In the genomic region with DNA sequence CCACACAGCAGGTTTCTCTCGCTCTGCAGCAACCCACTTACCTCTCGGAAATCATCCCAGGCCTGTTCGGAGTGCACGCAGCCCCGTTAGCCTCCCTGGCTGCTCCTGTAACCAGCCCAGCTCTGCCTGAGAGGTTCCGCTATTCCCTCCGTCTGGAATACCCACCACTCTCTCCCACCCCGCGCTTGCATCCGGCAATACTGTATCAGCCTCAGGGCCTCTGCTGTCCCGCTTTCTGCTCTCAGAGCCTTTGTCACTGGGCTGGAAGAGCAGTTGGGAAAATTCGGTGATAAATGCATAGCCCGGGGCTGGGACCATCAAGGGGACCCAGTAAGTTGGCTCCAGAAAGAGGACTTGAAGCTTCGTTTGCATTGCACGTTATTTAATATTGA, we compare ENCODE assay signal across 8 cellular contexts. TPM values are rescaled to one million over a fixed set of nuclear protein-coding genes. Genes with fewer than 3 reads are reported as not detected.
DNase-seq lines count a peak whose midpoint lies in the region; ATAC-seq, FAIRE-seq and TF ChIP-seq lines count a peak whose summit lies in the region.

No MANE protein-coding gene starts in this region.

- peaks cover 18% of the 10 kb centered on the region for H3K4me1 Mint-ChIP-seq in activated T-helper 1 cell treated with anti-CD3 and anti-CD28 coated beads, Interleukin-12 subunit alpha, Interleukin-12 subunit beta, Interleukin-2, Interleukin-4 antibody, amounts not matched to agents 30 ng/mL and 10 ng/mL and 1 ng/mL, durations not matched to agents 14 hours and 24 hours and 36 hours (ENCODE audit: low read depth)

- H3K9me3 Mint-ChIP-seq in activated T-helper 1 cell treated with anti-CD3 and anti-CD28 coated beads, Interleukin-12 subunit alpha, Interleukin-12 subunit beta, Interleukin-2, Interleukin-4 antibody, amounts not matched to agents 30 ng/mL and 10 ng/mL and 1 ng/mL, durations not matched to agents 14 hours and 24 hours and 36 hours: no peaks in the 10 kb centered on the region

- no peak for ATAC-seq in GM19351 (IDR thresholded peaks at IDR 0.05; ENCODE audit: unreplicated experiment)

- H3K9me3 ChIP-seq in kidney (ENCODE audit: control insufficient read depth in 1 of 2, low read length in 2 of 2): no peaks in the 10 kb centered on the region
- no peaks in the 10 kb centered on the region for H3K9me3 ChIP-seq in tibial artery

- peak; percentile 60 for DNase-seq in activated CD8-positive, alpha-beta memory T cell treated with anti-CD3 and anti-CD28 coated beads for 24 hours
- no peak for DNase-seq in activated CD8-positive, alpha-beta memory T cell treated with anti-CD3 and anti-CD28 coated beads, Interleukin-2, amount 50 U/mL, for 48 hours
- no peak for DNase-seq in activated T-helper 1 cell treated with anti-CD3 and anti-CD28 coated beads, Interleukin-12 subunit alpha, Interleukin-12 subunit beta, Interleukin-2, Interleukin-4 antibody, amounts not matched to agents 30 ng/mL and 10 ng/mL and 1 ng/mL, durations not matched to agents 14 hours and 24 hours and 36 hours (ENCODE audit: low spot score)
- DNase-seq in kidney (no peak), tibial artery (no peak), inferior parietal cortex (ENCODE audit: extremely low spot score) (no peak), AG08395 (ENCODE audit: low spot score) (no peak)

- intact Hi-C loops in activated T-helper 1 cell treated with anti-CD3 and anti-CD28 coated beads, Interleukin-12 subunit alpha, Interleukin-12 subunit beta, Interleukin-2, Interleukin-4 antibody, amounts not matched to agents 30 ng/mL and 10 ng/mL and 1 ng/mL, durations not matched to agents 14 hours and 24 hours and 36 hours (cut with micrococcal nuclease): loop anchor here (2.0 kb wide), 1 partner anchor 14 kb away; no protein-coding TSS in a partner anchor
- intact Hi-C loops in kidney (cut with DNase I): no loop called here
- intact Hi-C loops in tibial artery (cut with DNase I; ENCODE audit: low total_unique reads): no loop called here

- H3K4me1 ChIP-seq in kidney (ENCODE audit: control insufficient read depth in 1 of 2, insufficient read depth in 1 of 2, low read depth in 1 of 2, low read length in 2 of 2) (peaks cover 8 to 10% of the 10 kb centered on the region in 2 donors), tibial artery (peaks cover 6 to 57% (median 42%) of the 10 kb centered on the region in 4 donors)

- H3K27ac ChIP-seq in kidney (ENCODE audit: low read depth in 2 of 2, low read length in 2 of 2) (peak overlapping the region; percentile 16 to 32), tibial artery (no peak overlapping the region)

- no peak for FAIRE-seq in kidney (lab: Jason Lieb, UNC)

- H3K4me3 ChIP-seq in kidney (ENCODE audit: low read length in 2 of 2) (peak overlapping the region; percentile 75 to 81), tibial artery (peak overlapping the region; percentile 43 to 57)

- no peaks in the 10 kb centered on the region for H3K36me3 Mint-ChIP-seq in activated T-helper 1 cell treated with anti-CD3 and anti-CD28 coated beads, Interleukin-12 subunit alpha, Interleukin-12 subunit beta, Interleukin-2, Interleukin-4 antibody, amounts not matched to agents 30 ng/mL and 10 ng/mL and 1 ng/mL, durations not matched to agents 14 hours and 24 hours and 36 hours (ENCODE audit: low read depth)

- H3K9ac ChIP-seq in kidney (ENCODE audit: low read length in 2 of 2): peak overlapping the region; percentile 46 to 63

- H3K36me3 ChIP-seq in kidney (ENCODE audit: control insufficient read depth in 1 of 2, insufficient read depth in 2 of 2, low read length in 2 of 2) (no peaks in the 10 kb centered on the region), tibial artery (no peaks in the 10 kb centered on the region)

- peak overlapping the region; percentile 86 for H3K27ac Mint-ChIP-seq in activated T-helper 1 cell treated with anti-CD3 and anti-CD28 coated beads, Interleukin-12 subunit alpha, Interleukin-12 subunit beta, Interleukin-2, Interleukin-4 antibody, amounts not matched to agents 30 ng/mL and 10 ng/mL and 1 ng/mL, durations not matched to agents 14 hours and 24 hours and 36 hours

- peaks cover 32% of the 10 kb centered on the region for H3K27me3 Mint-ChIP-seq in activated T-helper 1 cell treated with anti-CD3 and anti-CD28 coated beads, Interleukin-12 subunit alpha, Interleukin-12 subunit beta, Interleukin-2, Interleukin-4 antibody, amounts not matched to agents 30 ng/mL and 10 ng/mL and 1 ng/mL, durations not matched to agents 14 hours and 24 hours and 36 hours (ENCODE audit: insufficient read depth)

- H3K4me3 Mint-ChIP-seq in activated T-helper 1 cell treated with anti-CD3 and anti-CD28 coated beads, Interleukin-12 subunit alpha, Interleukin-12 subunit beta, Interleukin-2, Interleukin-4 antibody, amounts not matched to agents 30 ng/mL and 10 ng/mL and 1 ng/mL, durations not matched to agents 14 hours and 24 hours and 36 hours: peak overlapping the region; percentile 92

- H3K27me3 ChIP-seq in tibial artery: peaks cover 0 to 25% of the 10 kb centered on the region in 2 donors

- TF ChIP-seq CTCF in kidney (IDR thresholded peaks at IDR 0.05; ENCODE audit: borderline replicate concordance, extremely low read depth, insufficient read depth) (no peak), tibial artery (IDR thresholded peaks at IDR 0.05) (no peak)

RNA-seq across cellular contexts. Expression of a gene that starts 0.8 kb away (rescaled TPM):
- 0.57 and 0.83 TPM in 2 replicates for total RNA-seq in activated T-helper 1 cell treated with anti-CD3 and anti-CD28 coated beads, Interleukin-12 subunit alpha, Interleukin-12 subunit beta, Interleukin-2, Interleukin-4 antibody, amounts not matched to agents 30 ng/mL and 10 ng/mL and 1 ng/mL, durations not matched to agents 14 hours and 24 hours and 36 hours
- total RNA-seq in kidney: 3.7 TPM
- polyA plus RNA-seq in kidney (ENCODE audit: insufficient read depth, low read depth, low replicate concordance): 5.2 TPM

RNA-seq across cellular contexts. Expression of a gene that starts 31.8 kb away (rescaled TPM):
- total RNA-seq in activated T-helper 1 cell treated with anti-CD3 and anti-CD28 coated beads, Interleukin-12 subunit alpha, Interleukin-12 subunit beta, Interleukin-2, Interleukin-4 antibody, amounts not matched to agents 30 ng/mL and 10 ng/mL and 1 ng/mL, durations not matched to agents 14 hours and 24 hours and 36 hours: 3.2 and 5.3 TPM in 2 replicates
- 5.1 TPM for total RNA-seq in kidney
- 2.4 TPM for polyA plus RNA-seq in kidney (ENCODE audit: insufficient read depth, low read depth, low replicate concordance)

RNA-seq across cellular contexts. Expression of a gene that starts 52.5 kb away (rescaled TPM):
- 0.78 and 1.1 TPM in 2 replicates for total RNA-seq in activated T-helper 1 cell treated with anti-CD3 and anti-CD28 coated beads, Interleukin-12 subunit alpha, Interleukin-12 subunit beta, Interleukin-2, Interleukin-4 antibody, amounts not matched to agents 30 ng/mL and 10 ng/mL and 1 ng/mL, durations not matched to agents 14 hours and 24 hours and 36 hours
- 76.6 TPM for total RNA-seq in kidney
- 28.2 TPM for polyA plus RNA-seq in kidney (ENCODE audit: insufficient read depth, low read depth, low replicate concordance)

Comparison
In these comparisons a context has a peak if more than half of its experiments do, and no peak if none do; other contexts are left out.
1. H3K27ac ChIP-seq: peak in kidney (2 of 2); none in tibial artery (0 of 2).
2. RNA of a gene that starts 52.5 kb away (total RNA-seq): 76.6 TPM in kidney (single experiment); 0.78 to 1.1 TPM in activated T-helper 1 cell treated with anti-CD3 and anti-CD28 coated beads, Interleukin-12 subunit alpha, Interleukin-12 subunit beta, Interleukin-2, Interleukin-4 antibody, amounts not matched to agents 30 ng/mL and 10 ng/mL and 1 ng/mL, durations not matched to agents 14 hours and 24 hours and 36 hours; every median in the first group is over 10 times any median in the second.